20 cellular contexts compared by ENCODE assay signal in the genomic region with DNA sequence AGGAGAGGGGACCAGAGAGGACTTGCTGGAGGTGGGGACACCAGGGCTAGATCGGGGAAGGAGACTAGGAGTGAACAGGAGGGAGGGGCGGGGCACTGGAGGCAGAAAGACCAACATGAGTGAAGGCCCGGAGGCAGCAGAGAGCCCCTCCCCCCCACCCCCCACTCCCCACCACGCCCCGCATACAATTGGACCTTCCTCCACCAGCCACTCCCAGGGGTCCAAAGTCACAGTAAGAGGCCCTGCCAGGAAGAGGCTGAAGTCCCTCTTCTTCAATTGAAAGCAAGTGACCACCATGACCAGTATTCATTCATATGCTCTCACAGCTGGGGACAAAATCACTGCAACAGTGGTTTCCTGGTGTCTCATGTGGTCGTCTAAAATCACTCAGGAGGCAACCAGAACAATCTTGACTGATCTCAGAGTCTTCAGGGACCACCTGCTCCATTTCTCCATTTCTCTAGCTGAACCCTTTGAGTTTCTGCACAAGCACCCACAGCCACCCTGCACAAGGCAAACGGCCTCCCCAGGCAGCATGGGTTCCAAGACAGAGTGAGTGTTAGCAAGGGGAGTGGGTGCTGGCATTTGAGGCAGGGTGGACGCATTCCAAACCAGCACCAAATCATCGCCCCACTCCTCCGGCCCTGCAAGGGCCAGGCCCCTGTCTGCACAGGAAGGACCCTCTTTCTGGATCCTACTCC. TPM values are rescaled to one million over a fixed set of nuclear protein-coding genes. Genes with fewer than 3 reads are reported as not detected.
DNase-seq lines count a peak whose midpoint lies in the region; TF ChIP-seq lines count a peak whose summit lies in the region.
"Had no signal": no experiment of that assay in that cellular context is flagged by ENCODE, and none has a peak within 500 bp of the region (broad histone marks: within the 10 kb centered on the region; RNA-seq: fewer than 3 reads in every experiment).

No MANE protein-coding gene starts in this region.

- H3K36me3 ChIP-seq in neural progenitor cell (no peaks in the 10 kb centered on the region), WERI-Rb-1 (no peaks in the 10 kb centered on the region)
- H3K36me3 ChIP-seq: pancreas had no signal

- H3K4me1 ChIP-seq in neural progenitor cell: no peaks in the 10 kb centered on the region
- H3K4me1 ChIP-seq: pancreas had no signal

- no peak overlapping the region for H3K9ac ChIP-seq in neural progenitor cell

- TF ChIP-seq CTCF in neural progenitor cell (IDR thresholded peaks at IDR 0.05) (no peak), GM13976 (IDR thresholded peaks at IDR 0.05; ENCODE audit: borderline replicate concordance, control extremely low read depth, extremely low read depth, insufficient read depth, missing control alignments) (no peak), WERI-Rb-1 (IDR thresholded peaks at IDR 0.05; ENCODE audit: low read depth, low read length) (no peak)

- H3K4me3 Mint-ChIP-seq in T-helper 1 cell treated with Interleukin-12 subunit alpha and Interleukin-12 subunit beta and Interleukin-4 antibody, amounts not matched to agents 30 μg/mL and 1 μg/mL, for 36 hours: peak overlapping the region; percentile 49
- peak overlapping the region in 2 of 4 donors; percentile 60 to 70 for H3K4me3 Mint-ChIP-seq in IgD-negative memory B cell
- H3K4me3 Mint-ChIP-seq in neural progenitor cell: no peak overlapping the region
- H3K4me3 Mint-ChIP-seq: mesothelial cell of epicardium had no signal

- peaks cover 66% of the 10 kb centered on the region for H3K36me3 Mint-ChIP-seq in T-helper 1 cell treated with Interleukin-12 subunit alpha and Interleukin-12 subunit beta and Interleukin-4 antibody, amounts not matched to agents 30 μg/mL and 1 μg/mL, for 36 hours (ENCODE audit: low read depth)
- H3K36me3 Mint-ChIP-seq in IgD-negative memory B cell (peaks cover 20% of the 10 kb centered on the region), neural progenitor cell (no peaks in the 10 kb centered on the region)
- H3K36me3 Mint-ChIP-seq: mesothelial cell of epicardium had no signal

- no peaks in the 10 kb centered on the region for H3K79me2 ChIP-seq in neural progenitor cell (ENCODE audit: low read depth)

- H3K27me3 Mint-ChIP-seq in T-helper 1 cell treated with Interleukin-12 subunit alpha and Interleukin-12 subunit beta and Interleukin-4 antibody, amounts not matched to agents 30 μg/mL and 1 μg/mL, for 36 hours (ENCODE audit: low read depth): no peaks in the 10 kb centered on the region
- H3K27me3 Mint-ChIP-seq in IgD-negative memory B cell (no peaks in the 10 kb centered on the region), neural progenitor cell (ENCODE audit: insufficient read depth, low read depth) (peaks cover 8% of the 10 kb centered on the region)

- H4K20me1 ChIP-seq in neural progenitor cell (ENCODE audit: low read depth): no peaks in the 10 kb centered on the region

- no peak overlapping the region for H3K4me2 ChIP-seq in neural progenitor cell
- H3K4me2 ChIP-seq: smooth muscle cell had no signal

- peaks cover 75% of the 10 kb centered on the region for H3K4me1 Mint-ChIP-seq in T-helper 1 cell treated with Interleukin-12 subunit alpha and Interleukin-12 subunit beta and Interleukin-4 antibody, amounts not matched to agents 30 μg/mL and 1 μg/mL, for 36 hours (ENCODE audit: low read depth)
- H3K4me1 Mint-ChIP-seq in IgD-negative memory B cell (peaks cover 48 to 66% (median 50%) of the 10 kb centered on the region in 3 donors), neural progenitor cell (peaks cover 10% of the 10 kb centered on the region)
- H3K4me1 Mint-ChIP-seq: mesothelial cell of epicardium had no signal

- no peak overlapping the region for H3K4me3 ChIP-seq in neural progenitor cell
- H3K4me3 ChIP-seq in WERI-Rb-1 (ENCODE audit: low read depth, low read length): no peak overlapping the region
- H3K4me3 ChIP-seq: coronary artery, pancreas, smooth muscle cell had no signal

- H3K27ac ChIP-seq in angular gyrus (ENCODE audit: low read depth, low read length) (peak overlapping the region; percentile 12), neural progenitor cell (no peak overlapping the region), WERI-Rb-1 (no peak overlapping the region)
- H3K27ac ChIP-seq: 22Rv1, coronary artery, HL-60, pancreas had no signal

- H3K27me3 ChIP-seq in neural progenitor cell (no peaks in the 10 kb centered on the region), WERI-Rb-1 (ENCODE audit: insufficient read depth, low read depth, severe bottlenecking) (no peaks in the 10 kb centered on the region)
- H3K27me3 ChIP-seq: pancreas had no signal

- in situ Hi-C loops in GM13976 (cut with MboI; ENCODE audit: low sequenced_read_pairs, unreplicated experiment): no loop called here

- no peaks in the 10 kb centered on the region for H3K9me3 Mint-ChIP-seq in T-helper 1 cell treated with Interleukin-12 subunit alpha and Interleukin-12 subunit beta and Interleukin-4 antibody, amounts not matched to agents 30 μg/mL and 1 μg/mL, for 36 hours
- no peaks in the 10 kb centered on the region for H3K9me3 Mint-ChIP-seq in IgD-negative memory B cell
- no peaks in the 10 kb centered on the region for H3K9me3 Mint-ChIP-seq in neural progenitor cell

- no peak overlapping the region for H2AFZ ChIP-seq in neural progenitor cell (replicated peaks)

- DNase-seq in T-helper 1 cell (no peak), neural progenitor cell (ENCODE audit: low spot score) (no peak), GM13976 (ENCODE audit: low spot score) (no peak), WERI-Rb-1 (no peak), A172 (ENCODE audit: low spot score) (no peak)
- DNase-seq: aorta, erythroblast, NCI-H1417, NCI-H2227 treated with DMSO at 0.1 percent for 48 hours, SIG-M5 had no signal

- peak overlapping the region; percentile 83 for H3K27ac Mint-ChIP-seq in T-helper 1 cell treated with Interleukin-12 subunit alpha and Interleukin-12 subunit beta and Interleukin-4 antibody, amounts not matched to agents 30 μg/mL and 1 μg/mL, for 36 hours
- peak overlapping the region; percentile 23 to 97 (median 92) for H3K27ac Mint-ChIP-seq in IgD-negative memory B cell
- H3K27ac Mint-ChIP-seq in neural progenitor cell: peak overlapping the region; percentile 94
- H3K27ac Mint-ChIP-seq: mesothelial cell of epicardium had no signal

- H3K9me3 ChIP-seq in neural progenitor cell (ENCODE audit: low read depth): no peaks in the 10 kb centered on the region
- no peaks in the 10 kb centered on the region for H3K9me3 ChIP-seq in WERI-Rb-1 (ENCODE audit: severe bottlenecking)
- H3K9me3 ChIP-seq: pancreas had no signal

- no peaks in the 10 kb centered on the region for H3F3A ChIP-seq in neural progenitor cell (ENCODE audit: low read depth)

RNA-seq across cellular contexts. Expression of a gene that starts 17.0 kb away (rescaled TPM):
- not detected for polyA plus RNA-seq in IgD-negative memory B cell
- total RNA-seq in neural progenitor cell (ENCODE audit: low replicate concordance): 0.09 TPM in 1 of 2 replicates, not detected in the other
- not detected in 2 replicates for total RNA-seq in A172 (2014; rRNA removed; shearing (Covaris generic))
- total RNA-seq: subcutaneous adipose tissue had no signal
- polyA plus RNA-seq: aorta had no signal

RNA-seq across cellular contexts. Expression of a gene that starts 17.2 kb away (rescaled TPM):
- polyA plus RNA-seq in IgD-negative memory B cell: 1,002 TPM
- not detected in 2 replicates for total RNA-seq in neural progenitor cell (ENCODE audit: low replicate concordance)
- total RNA-seq in A172 (2014; rRNA removed; shearing (Covaris generic)): 0.12 TPM in 1 of 2 replicates, not detected in the other
- total RNA-seq: mesothelial cell of epicardium had no signal
